In genomic region chr7:29987083-29987482, GRCh38 we compare ENCODE assay signal across 8 cellular contexts. TPM values are rescaled to one million over a fixed set of nuclear protein-coding genes. Genes with fewer than 3 reads are reported as not detected.
A peak's percentile ranks its signal among the peaks of the same experiment; 100 is the strongest.
DNase-seq lines count a peak whose midpoint lies in the region; ATAC-seq, FAIRE-seq and TF ChIP-seq lines count a peak whose summit lies in the region.

No MANE protein-coding gene starts in this region.

- H3K36me3 ChIP-seq in RWPE2 (ENCODE audit: low read depth) (no peaks in the 10 kb centered on the region), stomach (no peaks in the 10 kb centered on the region)

- H3K4me1 ChIP-seq in RWPE2 (ENCODE audit: insufficient read depth, poor library complexity, severe bottlenecking) (peaks cover 20% of the 10 kb centered on the region), stomach (peaks cover 16 to 30% (median 26%) of the 10 kb centered on the region in 4 donors)

- no peak for FAIRE-seq in GM12891 (lab: Jason Lieb, UNC)

- WGBS in stomach, 5 donors = 5 to 34% (median 26%) methylated on average over 2 of the region's 2 CpGs

- H3K4me3 ChIP-seq in GM12865 (ENCODE audit: low read depth, low read length) (peak overlapping the region; percentile 84), RWPE2 (ENCODE audit: severe bottlenecking) (no peak overlapping the region), fibroblast of the aortic adventitia (ENCODE audit: low read depth, low read length) (no peak overlapping the region), stomach (peak overlapping the region in 1 of 4 donors; percentile 66)

- H3K9me3 ChIP-seq in RWPE2 (ENCODE audit: severe bottlenecking) = no peaks in the 10 kb centered on the region
- H3K9me3 ChIP-seq in stomach = no peaks in the 10 kb centered on the region

- no peak for TF ChIP-seq CTCF in GM12865 (IDR thresholded peaks at IDR 0.05; ENCODE audit: insufficient read depth, low read depth, low read length, missing control alignments)
- no peak for TF ChIP-seq CTCF in RWPE2 (IDR thresholded peaks at IDR 0.05; ENCODE audit: poor library complexity, severe bottlenecking)
- TF ChIP-seq CTCF in fibroblast of the aortic adventitia (IDR thresholded peaks at IDR 0.05; ENCODE audit: insufficient read depth, low read length) = no peak
- TF ChIP-seq CTCF in stomach (IDR thresholded peaks at IDR 0.05) = no peak

- no peaks in the 10 kb centered on the region for H3K9me3 Mint-ChIP-seq in activated CD8-positive, alpha-beta memory T cell treated with anti-CD3 and anti-CD28 coated beads, Interleukin-2, amount 10 ng/mL, durations not matched to agents 7 days and 5 days (ENCODE audit: low read depth)
- no peaks in the 10 kb centered on the region for H3K9me3 Mint-ChIP-seq in activated naive CD4-positive, alpha-beta T cell treated with anti-CD3 and anti-CD28 coated beads, Interleukin-2, amount 10 ng/mL, durations not matched to agents 7 days and 5 days

- no peak overlapping the region for H3K27ac Mint-ChIP-seq in activated CD8-positive, alpha-beta memory T cell treated with anti-CD3 and anti-CD28 coated beads, Interleukin-2, amount 10 ng/mL, durations not matched to agents 7 days and 5 days
- no peak overlapping the region for H3K27ac Mint-ChIP-seq in activated naive CD4-positive, alpha-beta T cell treated with anti-CD3 and anti-CD28 coated beads, Interleukin-2, amount 10 ng/mL, durations not matched to agents 7 days and 5 days

- intact Hi-C loops in stomach (cut with DNase I; ENCODE audit: low total_unique reads) = no loop called here

- TF ChIP-seq POLR2A in stomach (IDR thresholded peaks at IDR 0.05) = no peak
- no peak for TF ChIP-seq POLR2A in GM12891 (IDR thresholded peaks at IDR 0.05; ENCODE audit: low read depth, low read length)

- H3K4me1 Mint-ChIP-seq in activated CD8-positive, alpha-beta memory T cell treated with anti-CD3 and anti-CD28 coated beads, Interleukin-2, amount 10 ng/mL, durations not matched to agents 7 days and 5 days = peaks cover 15% of the 10 kb centered on the region
- peaks cover 9% of the 10 kb centered on the region for H3K4me1 Mint-ChIP-seq in activated naive CD4-positive, alpha-beta T cell treated with anti-CD3 and anti-CD28 coated beads, Interleukin-2, amount 10 ng/mL, durations not matched to agents 7 days and 5 days

- H3K27me3 Mint-ChIP-seq in activated CD8-positive, alpha-beta memory T cell treated with anti-CD3 and anti-CD28 coated beads, Interleukin-2, amount 10 ng/mL, durations not matched to agents 7 days and 5 days = peaks cover 46% of the 10 kb centered on the region
- H3K27me3 Mint-ChIP-seq in activated naive CD4-positive, alpha-beta T cell treated with anti-CD3 and anti-CD28 coated beads, Interleukin-2, amount 10 ng/mL, durations not matched to agents 7 days and 5 days = peaks cover 61% of the 10 kb centered on the region

- H3K27me3 ChIP-seq in RWPE2 (ENCODE audit: insufficient read depth, poor library complexity, severe bottlenecking) = no peaks in the 10 kb centered on the region
- H3K27me3 ChIP-seq in stomach = peaks cover 0 to 5% (median 0%) of the 10 kb centered on the region in 3 donors

- no peak for TF ChIP-seq EP300 in stomach (IDR thresholded peaks at IDR 0.05)

- H3K36me3 Mint-ChIP-seq in activated CD8-positive, alpha-beta memory T cell treated with anti-CD3 and anti-CD28 coated beads, Interleukin-2, amount 10 ng/mL, durations not matched to agents 7 days and 5 days = peaks cover 3% of the 10 kb centered on the region
- peaks cover 3% of the 10 kb centered on the region for H3K36me3 Mint-ChIP-seq in activated naive CD4-positive, alpha-beta T cell treated with anti-CD3 and anti-CD28 coated beads, Interleukin-2, amount 10 ng/mL, durations not matched to agents 7 days and 5 days

- H3K27ac ChIP-seq in RWPE2 (ENCODE audit: poor library complexity, severe bottlenecking) (peak overlapping the region; percentile 98), stomach (peak overlapping the region in 3 of 5 donors; percentile 92 to 96 (median 93))

- DNase-seq in GM12865 (ENCODE audit: low read depth) (peak; percentile 37), RWPE2 (ENCODE audit: low spot score) (no peak), fibroblast of the aortic adventitia (ENCODE audit: low read depth) (peak; percentile 17), stomach (no peak), GM12891 (ENCODE audit: insufficient read length, low spot score) (no peak)
- DNase-seq in activated CD8-positive, alpha-beta memory T cell treated with anti-CD3 and anti-CD28 coated beads, Interleukin-2, amount 10 ng/mL, durations not matched to agents 7 days and 5 days = no peak
- DNase-seq in activated naive CD4-positive, alpha-beta T cell treated with anti-CD3 and anti-CD28 coated beads, Interleukin-2, amount 10 ng/mL, durations not matched to agents 7 days and 5 days = no peak

- CTCF ChIA-PET in activated CD8-positive, alpha-beta memory T cell treated with anti-CD3 and anti-CD28 coated beads, Interleukin-2, amount 10 ng/mL, durations not matched to agents 7 days and 5 days (lab: Charles Lee) = interaction anchor here (0.7 to 1.8 kb wide), 4 partner anchors 10 to 128 kb away, joined by 3 to 4 read pairs (median 4); no protein-coding TSS in a partner anchor
- CTCF ChIA-PET in activated naive CD4-positive, alpha-beta T cell treated with anti-CD3 and anti-CD28 coated beads, Interleukin-2, amount 10 ng/mL, durations not matched to agents 7 days and 5 days (lab: Charles Lee) = interaction anchor here (2.4 kb wide), 1 partner anchor 75 kb away, joined by 5 read pairs; no protein-coding TSS in a partner anchor

- H3K4me3 Mint-ChIP-seq in activated CD8-positive, alpha-beta memory T cell treated with anti-CD3 and anti-CD28 coated beads, Interleukin-2, amount 10 ng/mL, durations not matched to agents 7 days and 5 days = no peak overlapping the region
- H3K4me3 Mint-ChIP-seq in activated naive CD4-positive, alpha-beta T cell treated with anti-CD3 and anti-CD28 coated beads, Interleukin-2, amount 10 ng/mL, durations not matched to agents 7 days and 5 days = no peak overlapping the region

- ATAC-seq in RWPE2 (ENCODE audit: low read depth) = no peak
- no peak for ATAC-seq in activated CD8-positive, alpha-beta memory T cell treated with anti-CD3 and anti-CD28 coated beads, Interleukin-2, amount 10 ng/mL, durations not matched to agents 7 days and 5 days
- no peak for ATAC-seq in GM21529 (IDR thresholded peaks at IDR 0.05; ENCODE audit: unreplicated experiment)

TF ChIP-seq in GM12891, 5 proteins besides CTCF, POLR2A, EP300 and RAD21:
- TF ChIP-seq SPI1 (IDR thresholded peaks at IDR 0.05; ENCODE audit: low read depth, low read length) (no peak), POLR2AphosphoS5 (IDR thresholded peaks at IDR 0.05; ENCODE audit: low read depth, low read length) (no peak), POU2F2 (IDR thresholded peaks at IDR 0.05; ENCODE audit: low read depth, low read length) (no peak), PAX5 (IDR thresholded peaks at IDR 0.05; ENCODE audit: insufficient read depth, low read length, severe bottlenecking) (no peak), TAF1 (IDR thresholded peaks at IDR 0.05; ENCODE audit: low read depth, low read length) (no peak)

RNA-seq across cellular contexts. Expression of gene SCRN1, which starts 2.5 kb away (rescaled TPM):
- 39.7 and 93.1 TPM in 2 replicates for total RNA-seq in fibroblast of the aortic adventitia (ENCODE audit: low replicate concordance)
- total RNA-seq in stomach = 10 to 100 TPM in 4 of 5 donors, under 1 TPM in 1; 0.87 to 57.2 (median 37.1) TPM
- polyA plus RNA-seq in stomach = 10 to 100 TPM; 11.7 to 16.8 (median 14.5) TPM
- 38.2 TPM for polyA plus RNA-seq in GM12891 (2012; ENCODE audit: low read depth, missing spikeins)
- total RNA-seq in activated CD8-positive, alpha-beta memory T cell treated with anti-CD3 and anti-CD28 coated beads, Interleukin-2, amount 10 ng/mL, durations not matched to agents 7 days and 5 days = 1 to 10 TPM; 3.5 to 4.9 TPM

RNA-seq across cellular contexts. Expression of gene FKBP14, which starts 39.4 kb away (rescaled TPM):
- total RNA-seq in fibroblast of the aortic adventitia (ENCODE audit: low replicate concordance) (39.9 and 57.5 TPM in 2 replicates), stomach (10 to 100 TPM in 3 of 5 donors, 1 to 10 TPM in 1, under 1 TPM in 1; 0.29 to 45.2 (median 11.1) TPM)
- polyA plus RNA-seq in stomach = 1 to 10 TPM; 1.4 to 3.2 (median 2.6) TPM
- polyA plus RNA-seq in GM12891 (2012; ENCODE audit: low read depth, missing spikeins) = 3.4 TPM
- 1 to 10 TPM; 5.2 to 6.4 TPM for total RNA-seq in activated CD8-positive, alpha-beta memory T cell treated with anti-CD3 and anti-CD28 coated beads, Interleukin-2, amount 10 ng/mL, durations not matched to agents 7 days and 5 days

RNA-seq across cellular contexts. Expression of gene PLEKHA8, which starts 41.1 kb away (rescaled TPM):
- total RNA-seq in fibroblast of the aortic adventitia (ENCODE audit: low replicate concordance) (10.6 and 15.5 TPM in 2 replicates), stomach (10 to 100 TPM in 2 of 5 donors, 1 to 10 TPM in 3; 4.9 to 18.5 (median 8.5) TPM)
- polyA plus RNA-seq in stomach = 1 to 10 TPM; 2.2 to 3.0 (median 2.9) TPM
- polyA plus RNA-seq in GM12891 (2012; ENCODE audit: low read depth, missing spikeins) = 2.5 TPM
- 10 to 100 TPM; 10.8 to 10.9 TPM for total RNA-seq in activated CD8-positive, alpha-beta memory T cell treated with anti-CD3 and anti-CD28 coated beads, Interleukin-2, amount 10 ng/mL, durations not matched to agents 7 days and 5 days

Comparison
In these comparisons a context has a peak if more than half of its experiments do, and no peak if none do; other contexts are left out.
1. DNase-seq: peak in GM12865 (single experiment) and fibroblast of the aortic adventitia (single experiment); none in RWPE2 (single experiment), stomach (single experiment), GM12891 (single experiment), activated CD8-positive, alpha-beta memory T cell treated with anti-CD3 and anti-CD28 coated beads, Interleukin-2, amount 10 ng/mL, durations not matched to agents 7 days and 5 days (single experiment) and activated naive CD4-positive, alpha-beta T cell treated with anti-CD3 and anti-CD28 coated beads, Interleukin-2, amount 10 ng/mL, durations not matched to agents 7 days and 5 days (single experiment).